7 cellular contexts compared by ENCODE assay signal in the genomic region with DNA sequence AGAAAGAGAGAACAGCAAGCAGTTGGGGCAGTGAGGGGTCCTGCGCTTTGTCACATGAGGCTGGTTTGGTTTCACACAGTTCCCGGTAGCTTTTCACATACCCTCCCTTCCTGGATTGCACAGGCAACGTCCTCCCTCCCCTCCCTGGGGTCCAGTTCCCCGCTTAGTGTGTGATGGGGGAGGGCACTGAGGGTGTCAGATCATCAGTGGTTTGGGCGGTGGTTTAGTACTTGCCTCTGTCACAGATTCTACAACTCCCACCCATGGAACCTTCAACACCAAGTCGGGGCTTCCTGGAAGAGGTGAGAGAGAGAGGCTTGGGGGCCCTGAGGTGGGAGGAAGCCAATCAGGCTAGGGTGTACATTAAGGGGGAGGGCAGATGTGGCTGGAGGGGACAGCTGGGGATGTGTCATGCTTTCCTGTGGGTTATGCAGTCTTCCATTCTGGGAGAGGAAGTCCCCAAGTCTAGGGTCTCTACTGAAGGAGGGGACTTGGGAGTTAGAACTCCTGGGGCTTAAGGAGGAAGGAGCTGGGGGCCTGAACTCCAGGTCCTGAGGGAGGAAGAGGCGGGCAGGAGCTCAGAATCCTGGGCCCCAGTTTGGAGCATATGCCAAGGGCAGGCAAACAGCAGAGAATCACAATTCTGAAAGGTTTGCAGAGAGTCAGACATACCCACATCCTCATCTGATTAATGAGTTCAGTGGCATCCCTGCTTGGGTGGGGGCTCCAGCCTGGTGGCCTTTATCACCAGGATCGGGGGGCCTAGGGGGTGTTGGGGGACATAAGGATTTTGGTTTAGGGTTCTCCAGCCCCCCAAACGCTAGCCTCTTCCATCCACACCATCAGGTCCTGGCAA. TPM values are rescaled to one million over a fixed set of nuclear protein-coding genes. Genes with fewer than 3 reads are reported as not detected.
DNase-seq lines count a peak whose midpoint lies in the region; ATAC-seq and FAIRE-seq lines count a peak whose summit lies in the region.

A gene with protein sequence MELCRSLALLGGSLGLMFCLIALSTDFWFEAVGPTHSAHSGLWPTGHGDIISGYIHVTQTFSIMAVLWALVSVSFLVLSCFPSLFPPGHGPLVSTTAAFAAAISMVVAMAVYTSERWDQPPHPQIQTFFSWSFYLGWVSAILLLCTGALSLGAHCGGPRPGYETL (minus strand): TSS at position 6 of the 856 bp plus-strand sequence. CDS start 119 bp downstream, outside the sequence.

- H3K4me1 ChIP-seq in esophagus (ENCODE audit: control insufficient read depth in 2 of 2, insufficient read depth in 2 of 2, low read length in 1 of 2) = peaks cover 0 to 5% of the 10 kb centered on the region in 2 donors

- H3K36me3 ChIP-seq in esophagus (ENCODE audit: control insufficient read depth in 2 of 2, insufficient read depth in 2 of 2, low read length in 1 of 2) = no peaks in the 10 kb centered on the region

- peak; percentile 70 to 79 for DNase-seq in activated CD4-positive, alpha-beta T cell treated with anti-CD3 and anti-CD28 coated beads for 4 hours
- DNase-seq in stimulated activated effector memory CD8-positive, alpha-beta T cell treated with anti-CD3 and anti-CD28 coated beads, Interleukin-12 subunit alpha, Interleukin-12 subunit beta, amount 100 ng/mL, for 72 hours (ENCODE audit: low spot score in 2 of 2) = peak; percentile 73 to 97
- DNase-seq in urothelium cell line (ENCODE audit: low spot score) = no peak
- no peak for DNase-seq in retina

- no peaks in the 10 kb centered on the region for H3K27me3 ChIP-seq in esophagus (ENCODE audit: control insufficient read depth in 1 of 2, insufficient read depth in 2 of 2, low read length in 2 of 2)

- peaks cover 66% of the 10 kb centered on the region for H3K4me1 Mint-ChIP-seq in stimulated activated effector memory CD8-positive, alpha-beta T cell treated with anti-CD3 and anti-CD28 coated beads, Interleukin-12 subunit alpha, Interleukin-12 subunit beta, amount 100 ng/mL, for 72 hours

- peak within 1 kb of the TSS in 1 of 2 donors; percentile 8 for H3K4me3 ChIP-seq in esophagus (ENCODE audit: low read depth in 1 of 2, low read length in 2 of 2)

- H3K9me3 Mint-ChIP-seq in stimulated activated effector memory CD8-positive, alpha-beta T cell treated with anti-CD3 and anti-CD28 coated beads, Interleukin-12 subunit alpha, Interleukin-12 subunit beta, amount 100 ng/mL, for 72 hours = no peaks in the 10 kb centered on the region

- H3K4me3 Mint-ChIP-seq in stimulated activated effector memory CD8-positive, alpha-beta T cell treated with anti-CD3 and anti-CD28 coated beads, Interleukin-12 subunit alpha, Interleukin-12 subunit beta, amount 100 ng/mL, for 72 hours = peak within 1 kb of the TSS; percentile 92

- peak within 1 kb of the TSS; percentile 4 to 65 for H3K27ac ChIP-seq in esophagus (ENCODE audit: low read depth in 2 of 2, low read length in 1 of 2)

- peak within 1 kb of the TSS; percentile 96 for H3K27ac Mint-ChIP-seq in stimulated activated effector memory CD8-positive, alpha-beta T cell treated with anti-CD3 and anti-CD28 coated beads, Interleukin-12 subunit alpha, Interleukin-12 subunit beta, amount 100 ng/mL, for 72 hours

- no peaks in the 10 kb centered on the region for H3K9me3 ChIP-seq in esophagus (ENCODE audit: control insufficient read depth in 2 of 2, insufficient read depth in 1 of 2, low read depth in 1 of 2, low read length in 1 of 2)

- H3K36me3 Mint-ChIP-seq in stimulated activated effector memory CD8-positive, alpha-beta T cell treated with anti-CD3 and anti-CD28 coated beads, Interleukin-12 subunit alpha, Interleukin-12 subunit beta, amount 100 ng/mL, for 72 hours = peaks cover 71% of the 10 kb centered on the region

- 47 to 49% methylated on average over 9 of the region's 9 CpGs for WGBS in esophagus, 2 donors

- ATAC-seq in HG03135 (IDR thresholded peaks at IDR 0.05; ENCODE audit: unreplicated experiment) (peak; percentile 40), GM21576 (IDR thresholded peaks at IDR 0.05; ENCODE audit: unreplicated experiment) (no peak)
- peak; percentile 86 for ATAC-seq in stimulated activated effector memory CD8-positive, alpha-beta T cell treated with anti-CD3 and anti-CD28 coated beads, Interleukin-12 subunit alpha, Interleukin-12 subunit beta, amount 100 ng/mL, for 72 hours

- FAIRE-seq in urothelium cell line (lab: Jason Lieb, UNC) = no peak

RNA-seq across cellular contexts. Expression of the gene that starts here (rescaled TPM):
- polyA plus RNA-seq in esophagus = 1 to 10 TPM; 1.0 to 3.2 TPM

Comparison
In these comparisons a context has a peak if more than half of its experiments do, and no peak if none do; other contexts are left out.
1. DNase-seq: peak in activated CD4-positive, alpha-beta T cell treated with anti-CD3 and anti-CD28 coated beads for 4 hours (2 of 2) and stimulated activated effector memory CD8-positive, alpha-beta T cell treated with anti-CD3 and anti-CD28 coated beads, Interleukin-12 subunit alpha, Interleukin-12 subunit beta, amount 100 ng/mL, for 72 hours (2 of 2); none in urothelium cell line (single experiment) and retina (single experiment).